9 cellular contexts compared by ENCODE assay signal in genomic region chr14:55101698-55102097, GRCh38. TPM values are rescaled to one million over a fixed set of nuclear protein-coding genes. Genes with fewer than 3 reads are reported as not detected.
DNase-seq lines count a peak whose midpoint lies in the region; ATAC-seq and TF ChIP-seq lines count a peak whose summit lies in the region.
"Had no signal": no experiment of that assay in that cellular context is flagged by ENCODE, and none has a peak within 500 bp of the region (broad histone marks: within the 10 kb centered on the region; RNA-seq: fewer than 3 reads in every experiment).

No MANE protein-coding gene starts in this region.

- H2AFZ ChIP-seq in OCI-LY1 (ENCODE audit: low read length), result no peak overlapping the region

- no peaks in the 10 kb centered on the region for H3K27me3 ChIP-seq in BLaER1 treated with 17β-estradiol and CSF1 and Interleukin-3, amounts not matched to agents 10 nM and 100 nM
- H3K27me3 ChIP-seq in OCI-LY1 (ENCODE audit: insufficient read depth, low read length) (no peaks in the 10 kb centered on the region), endodermal cell (ENCODE audit: control insufficient read depth, insufficient read depth, low read length, poor library complexity, severe bottlenecking) (no peaks in the 10 kb centered on the region), psoas muscle (ENCODE audit: insufficient read depth in 3 of 3, low read length in 2 of 3) (no peaks in the 10 kb centered on the region)

- H3K4me3 ChIP-seq in BLaER1 treated with 17β-estradiol and CSF1 and Interleukin-3, amounts not matched to agents 10 nM and 100 nM, result no peak overlapping the region
- H3K4me3 ChIP-seq in OCI-LY1 (ENCODE audit: low read depth, low read length, poor library complexity, severe bottlenecking) (no peak overlapping the region), endodermal cell (ENCODE audit: low read length) (no peak overlapping the region), psoas muscle (no peak overlapping the region)

- H3F3A ChIP-seq in OCI-LY1 (ENCODE audit: insufficient read depth, low read length), result no peaks in the 10 kb centered on the region

- no peak for ATAC-seq in psoas muscle
- no peak for ATAC-seq in GM21576 (IDR thresholded peaks at IDR 0.05; ENCODE audit: unreplicated experiment)

- peak overlapping the region in 6 of 11 experiments; percentile 30 to 98 (median 76); a peak in 10 of 22 replicates for H3K27ac ChIP-seq in BLaER1 treated with 17β-estradiol and CSF1 and Interleukin-3, amounts not matched to agents 10 nM and 100 nM
- H3K27ac ChIP-seq in OCI-LY1 (ENCODE audit: low read depth, low read length, poor library complexity, severe bottlenecking) (peak overlapping the region; percentile 88), endodermal cell (ENCODE audit: low read depth, low read length) (no peak overlapping the region), psoas muscle (peak overlapping the region; percentile 81)

- peaks cover 25% of the 10 kb centered on the region for H3K4me1 Mint-ChIP-seq in endodermal cell
- H3K4me1 Mint-ChIP-seq in activated T-cell treated with anti-CD3 and anti-CD28 coated beads, Interleukin-2, amount 50 U/mL, for 24 hours (ENCODE audit: low read depth), result peaks cover 65% of the 10 kb centered on the region

- H3K4me3 Mint-ChIP-seq in endodermal cell, result no peak overlapping the region
- no peak overlapping the region for H3K4me3 Mint-ChIP-seq in activated T-cell treated with anti-CD3 and anti-CD28 coated beads, Interleukin-2, amount 50 U/mL, for 24 hours

- H3K27me3 Mint-ChIP-seq in endodermal cell (ENCODE audit: insufficient read depth), result no peaks in the 10 kb centered on the region
- no peaks in the 10 kb centered on the region for H3K27me3 Mint-ChIP-seq in activated T-cell treated with anti-CD3 and anti-CD28 coated beads, Interleukin-2, amount 50 U/mL, for 24 hours

- H3K9me2 ChIP-seq in OCI-LY1 (ENCODE audit: low read depth, low read length), result no peaks in the 10 kb centered on the region

- intact Hi-C loops in psoas muscle (cut with DNase I), result no loop called here

- H4K20me1 ChIP-seq in BLaER1 treated with 17β-estradiol and CSF1 and Interleukin-3, amounts not matched to agents 10 nM and 100 nM, result no peaks in the 10 kb centered on the region
- H4K20me1 ChIP-seq in OCI-LY1 (ENCODE audit: insufficient read depth, low read length), result no peaks in the 10 kb centered on the region

- peaks cover 11% of the 10 kb centered on the region for H3K9me3 Mint-ChIP-seq in endodermal cell
- H3K9me3 Mint-ChIP-seq in activated T-cell treated with anti-CD3 and anti-CD28 coated beads, Interleukin-2, amount 50 U/mL, for 24 hours, result peaks cover 7% of the 10 kb centered on the region

- H3K9ac ChIP-seq in BLaER1 treated with 17β-estradiol and CSF1 and Interleukin-3, amounts not matched to agents 10 nM and 100 nM, result peak overlapping the region in 2 of 11 experiments; percentile 27 to 44; a peak in 2 of 22 replicates
- H3K9ac ChIP-seq in OCI-LY1 (ENCODE audit: low read length) (no peak overlapping the region), endodermal cell (ENCODE audit: extremely low read depth, low read length, poor library complexity, severe bottlenecking) (no peak overlapping the region)

- peaks cover 25 to 82% (median 40%) of the 10 kb centered on the region in 10 experiments for H3K4me1 ChIP-seq in BLaER1 treated with 17β-estradiol and CSF1 and Interleukin-3, amounts not matched to agents 10 nM and 100 nM
- H3K4me1 ChIP-seq in OCI-LY1 (ENCODE audit: insufficient read depth, low read length, severe bottlenecking) (peaks cover 43% of the 10 kb centered on the region), endodermal cell (ENCODE audit: control insufficient read depth, insufficient read depth, low read length) (peaks cover 10% of the 10 kb centered on the region), psoas muscle (peaks cover 21% of the 10 kb centered on the region)

- DNase-seq in endodermal cell (no peak), psoas muscle (no peak), SKM-1 treated with dmso at 0.1 percent for 144 hours (lab: John Stamatoyannopoulos, UW; ENCODE audit: unreplicated experiment) (no peak)
- no peak for DNase-seq in activated effector memory CD4-positive, alpha-beta T cell treated with anti-CD3 and anti-CD28 coated beads, Interleukin-2, amount 50 U/mL, for 16 hours
- no peak for DNase-seq in activated T-cell treated with anti-CD3 and anti-CD28 coated beads, Interleukin-2, amount 50 U/mL, for 24 hours
- DNase-seq: NCI-H82 had no signal

- H3K79me2 ChIP-seq in OCI-LY1 (ENCODE audit: insufficient read depth, low read length), result no peaks in the 10 kb centered on the region

- no peak overlapping the region for H3K27ac Mint-ChIP-seq in endodermal cell
- no peak overlapping the region for H3K27ac Mint-ChIP-seq in activated T-cell treated with anti-CD3 and anti-CD28 coated beads, Interleukin-2, amount 50 U/mL, for 24 hours

- H3K4me2 ChIP-seq in BLaER1 treated with 17β-estradiol and CSF1 and Interleukin-3, amounts not matched to agents 10 nM and 100 nM, result peak overlapping the region in 10 of 11 experiments; percentile 40 to 82 (median 66); a peak in 18 of 22 replicates
- peak overlapping the region; percentile 50; the same call in 1 of the 2 replicates for H3K4me2 ChIP-seq in OCI-LY1 (ENCODE audit: low read length)

- peaks cover 0 to 10% (median 0%) of the 10 kb centered on the region in 11 experiments; a peak in 4 of 22 replicates for H3K36me3 ChIP-seq in BLaER1 treated with 17β-estradiol and CSF1 and Interleukin-3, amounts not matched to agents 10 nM and 100 nM
- H3K36me3 ChIP-seq in OCI-LY1 (ENCODE audit: insufficient read depth, low read length) (peaks cover 7% of the 10 kb centered on the region; the same call in 1 of the 2 replicates), endodermal cell (ENCODE audit: control insufficient read depth, insufficient read depth, low read length) (no peaks in the 10 kb centered on the region), psoas muscle (ENCODE audit: insufficient read depth in 1 of 2, low read depth in 1 of 2) (no peaks in the 10 kb centered on the region)

- 79 to 91% methylated on average over 3 to 5 of the region's 5 CpGs for WGBS in endodermal cell (ENCODE audit: insufficient coverage in 1 of 2, insufficient read length in 1 of 2), 2 experiments
- WGBS in psoas muscle, 3 donors, result 87 to 96% (median 89%) methylated on average over 5 of the region's 5 CpGs

- peaks cover 7 to 41% (median 12%) of the 10 kb centered on the region in 11 experiments; a peak in 21 of 22 replicates for H3K9me3 ChIP-seq in BLaER1 treated with 17β-estradiol and CSF1 and Interleukin-3, amounts not matched to agents 10 nM and 100 nM (replicated peaks in 1 of 11)
- 0 out of 2 replicates have a peak, but pooled peaks cover 7% of the 10 kb centered on the region for H3K9me3 ChIP-seq in OCI-LY1 (ENCODE audit: low read length)
- peaks cover 10% of the 10 kb centered on the region for H3K9me3 ChIP-seq in endodermal cell (ENCODE audit: control insufficient read depth, low read length)
- H3K9me3 ChIP-seq in psoas muscle, result no peaks in the 10 kb centered on the region

- TF ChIP-seq CTCF in OCI-LY1 (IDR thresholded peaks at IDR 0.05; ENCODE audit: low read length) (no peak), endodermal cell (conservative IDR thresholded peaks at IDR 0.05) (peak; percentile 17), psoas muscle (IDR thresholded peaks at IDR 0.05) (no peak)

- no peaks in the 10 kb centered on the region for H3K36me3 Mint-ChIP-seq in endodermal cell (ENCODE audit: low read depth)
- H3K36me3 Mint-ChIP-seq in activated T-cell treated with anti-CD3 and anti-CD28 coated beads, Interleukin-2, amount 50 U/mL, for 24 hours (ENCODE audit: low read depth), result peaks cover 5% of the 10 kb centered on the region

RNA-seq across cellular contexts. Expression of gene LGALS3, which starts 27.4 kb away (rescaled TPM):
- 1 to 10 TPM; 1.0 to 2.0 TPM for total RNA-seq in endodermal cell
- polyA plus RNA-seq in endodermal cell (2013, experiment 1 of 2), result 2.7 TPM
- polyA plus RNA-seq in endodermal cell (2013, experiment 2 of 2), result 3.9 TPM
- total RNA-seq in psoas muscle, result 10 to 100 TPM; 27.7 to 44.7 (median 38.4) TPM
- 10 to 100 TPM; 45.2 to 71.4 (median 48.6) TPM for polyA plus RNA-seq in psoas muscle

RNA-seq across cellular contexts. Expression of gene MAPK1IP1L, which starts 50.3 kb away (rescaled TPM):
- 100 to 1,000 TPM; 122 to 153 TPM for total RNA-seq in endodermal cell
- 124 TPM for polyA plus RNA-seq in endodermal cell (2013, experiment 1 of 2)
- polyA plus RNA-seq in endodermal cell (2013, experiment 2 of 2), result 111 TPM
- 10 to 100 TPM; 34.1 to 60.1 (median 56.3) TPM for total RNA-seq in psoas muscle
- 10 to 100 TPM; 17.6 to 46.2 (median 33.5) TPM for polyA plus RNA-seq in psoas muscle

Comparison
In these comparisons a context has a peak if more than half of its experiments do, and no peak if none do; other contexts are left out.
1. RNA of gene LGALS3, which starts 27.4 kb away (total RNA-seq): 27.7 to 44.7 TPM in psoas muscle; 1.0 to 2.0 TPM in endodermal cell; every median in the first group is over 4 times any median in the second.